7 cellular contexts compared by ENCODE assay signal in genomic region chr6:150444308-150444707, GRCh38.
"Had no signal": no experiment of that assay in that cellular context is flagged by ENCODE, and none has a peak within 500 bp of the region (broad histone marks: within the 10 kb centered on the region; RNA-seq: fewer than 3 reads in every experiment).

No MANE protein-coding gene starts in this region.

- DNase-seq: GOT3, H7, KBM-7 had no signal

- H3K9me3 ChIP-seq: HAP-1 had no signal

- FAIRE-seq: HepG2 had no signal

- H3K36me3 ChIP-seq: HAP-1 had no signal

- H3K4me3 ChIP-seq: GM23248, HAP-1 had no signal

- H3K27ac ChIP-seq: GM23248, HL-60 had no signal

- H2AFZ ChIP-seq: GM23248 had no signal

- H3K9ac ChIP-seq: GM23248 had no signal
